Comparison of ENCODE assay signal across 22 cellular contexts in the genomic region with DNA sequence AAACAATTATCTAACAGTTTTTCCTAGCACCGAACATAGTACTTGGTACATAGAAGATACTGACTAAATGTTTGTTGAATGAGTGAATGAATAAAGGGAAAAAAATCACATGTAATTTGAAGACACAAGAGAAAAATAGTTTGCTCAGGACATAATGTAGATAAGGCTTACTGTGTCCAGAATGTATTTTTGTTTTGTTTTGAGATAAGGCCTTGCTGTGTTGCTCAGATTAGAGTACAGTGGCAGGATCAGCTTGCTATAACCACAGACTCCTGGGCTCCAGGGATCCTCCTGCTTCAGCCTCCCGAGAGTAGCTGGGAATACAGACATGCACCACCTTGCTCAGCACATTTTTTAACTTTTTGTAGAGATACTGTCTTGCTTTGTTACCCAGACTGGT.
"Had no signal": no experiment of that assay in that cellular context is flagged by ENCODE, and none has a peak within 500 bp of the region (broad histone marks: within the 10 kb centered on the region; RNA-seq: fewer than 3 reads in every experiment).

No MANE protein-coding gene starts in this region.

- H3K4me3 ChIP-seq: esophagus squamous epithelium, heart right ventricle, mucosa of descending colon, psoas muscle, right lobe of liver, suprapubic skin, thyroid gland, upper lobe of right lung, vagina had no signal

- FAIRE-seq: islet of Langerhans had no signal

- DNase-seq: effector memory CD8-positive, alpha-beta T cell; esophagus squamous epithelium; foreskin melanocyte; heart right ventricle; hypothalamus; mammary epithelial cell; mucosa of descending colon; naive thymus-derived CD8-positive, alpha-beta T cell; psoas muscle; retina; right lobe of liver; stimulated activated CD4-positive, alpha-beta T cell treated with anti-CD3 and anti-CD28 coated beads, Interleukin-4, amount 100 ng/mL, for 1 hour; stimulated activated CD8-positive, alpha-beta memory T cell treated with anti-CD3 and anti-CD28 coated beads, Interleukin-4, amount 100 ng/mL, for 48 hours; stimulated activated naive CD8-positive, alpha-beta T cell treated with anti-CD3 and anti-CD28 coated beads, Interleukin-15, Interleukin-2, amounts not matched to agents 100 U/mL and 50 U/mL, for 24 hours; upper lobe of right lung had no signal

- H3K27ac ChIP-seq: epithelial cell of prostate, esophagus squamous epithelium, heart right ventricle, neutrophil, psoas muscle, right lobe of liver, suprapubic skin, thyroid gland, upper lobe of right lung, vagina had no signal

- H3K9me3 ChIP-seq: esophagus squamous epithelium, heart right ventricle, mucosa of descending colon, neutrophil, psoas muscle, right lobe of liver, suprapubic skin, thyroid gland, upper lobe of right lung, vagina had no signal

- H3K4me1 ChIP-seq: right lobe of liver, upper lobe of right lung had no signal

- H3K27me3 ChIP-seq: esophagus squamous epithelium, neutrophil, right lobe of liver, suprapubic skin, thyroid gland, upper lobe of right lung, vagina had no signal

- H3K36me3 ChIP-seq: suprapubic skin, thyroid gland, upper lobe of right lung, vagina had no signal

- ATAC-seq: effector memory CD8-positive, alpha-beta T cell; heart right ventricle; mucosa of descending colon; naive thymus-derived CD8-positive, alpha-beta T cell; psoas muscle; right lobe of liver; stimulated activated effector memory CD8-positive, alpha-beta T cell treated with anti-CD3 and anti-CD28 coated beads, Interleukin-12 subunit alpha, Interleukin-12 subunit beta, amount 100 ng/mL, for 72 hours; stimulated activated naive CD8-positive, alpha-beta T cell treated with anti-CD3 and anti-CD28 coated beads, Interleukin-15, Interleukin-2, amounts not matched to agents 100 U/mL and 50 U/mL, for 24 hours; upper lobe of right lung had no signal
